ENCODE assay signal across 21 cellular contexts in the genomic region with DNA sequence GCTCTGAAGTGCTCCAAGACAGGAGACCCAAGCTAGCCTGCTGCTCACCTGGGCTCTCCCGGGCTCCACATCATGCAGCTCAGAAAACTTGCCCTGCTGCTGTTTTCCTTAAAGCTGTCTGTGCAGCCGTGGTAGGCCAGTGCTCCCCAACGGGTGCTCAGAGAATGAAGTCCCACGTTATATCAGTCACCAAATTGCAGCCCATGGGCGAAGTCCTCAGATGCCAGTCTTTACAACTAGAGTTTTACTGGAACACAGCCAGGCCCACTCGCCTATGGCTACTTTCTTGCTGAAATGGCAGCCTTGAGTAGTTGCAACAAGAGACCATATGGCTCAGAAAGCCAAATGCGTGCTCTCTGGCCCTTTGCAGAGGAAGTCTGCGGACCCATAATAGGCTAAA. TPM values are rescaled to one million over a fixed set of nuclear protein-coding genes. Genes with fewer than 3 reads are reported as not detected.
DNase-seq lines count a peak whose midpoint lies in the region; ATAC-seq and TF ChIP-seq lines count a peak whose summit lies in the region.
"Had no signal": no experiment of that assay in that cellular context is flagged by ENCODE, and none has a peak within 500 bp of the region (broad histone marks: within the 10 kb centered on the region; RNA-seq: fewer than 3 reads in every experiment).

No MANE protein-coding gene starts in this region.

- ATAC-seq in HG02571 (IDR thresholded peaks at IDR 0.05; ENCODE audit: unreplicated experiment) = no peak
- ATAC-seq: activated T-cell treated with anti-CD3 and anti-CD28 coated beads, Interleukin-2, amount 50 U/mL, for 72 hours had no signal

- peaks cover 100% of the 10 kb centered on the region for H3K4me1 Mint-ChIP-seq in activated naive CD4-positive, alpha-beta T cell treated with anti-CD3 and anti-CD28 coated beads, Interleukin-2, amount 50 U/mL, for 24 hours

- WGBS in mesodermal cell (ENCODE audit: insufficient coverage in 2 of 2), 2 experiments = 89 to 96% methylated on average over 8 of the region's 8 CpGs
- 61 to 73% (median 64%) methylated on average over 4 to 8 of the region's 8 CpGs for WGBS in stomach, 5 donors

- peaks cover 30% of the 10 kb centered on the region for H3K4me1 ChIP-seq in mesodermal cell (ENCODE audit: control insufficient read depth, insufficient read depth, low read length, poor library complexity, severe bottlenecking)
- peaks cover 79 to 100% (median 89%) of the 10 kb centered on the region in 4 donors for H3K4me1 ChIP-seq in stomach

- TF ChIP-seq POLR2A in stomach (IDR thresholded peaks at IDR 0.05) = no peak

- H3K4me3 Mint-ChIP-seq in activated naive CD4-positive, alpha-beta T cell treated with anti-CD3 and anti-CD28 coated beads, Interleukin-2, amount 50 U/mL, for 24 hours = peak overlapping the region; percentile 19
- H3K4me3 Mint-ChIP-seq: activated naive CD4-positive, alpha-beta T cell treated with anti-CD3 and anti-CD28 coated beads, Interleukin-2, amount 10 ng/mL, durations not matched to agents 7 days and 5 days; activated T-cell treated with anti-CD3 and anti-CD28 coated beads, Interleukin-2, amount 50 U/mL, for 72 hours had no signal

- no peak for DNase-seq in activated naive CD4-positive, alpha-beta T cell treated with anti-CD3 and anti-CD28 coated beads, Interleukin-2, amount 50 U/mL, for 16 hours
- DNase-seq in RPMI8226 (peak; percentile 22), stomach (no peak), SHP77 (lab: John Stamatoyannopoulos, UW) (no peak), cerebellum (ENCODE audit: low spot score) (no peak)
- DNase-seq: ACHN; activated CD4-positive, alpha-beta T cell treated with anti-CD3 and anti-CD28 coated beads for 1 hour; activated naive CD4-positive, alpha-beta T cell treated with anti-CD3 and anti-CD28 coated beads, Interleukin-2, amount 10 ng/mL, durations not matched to agents 7 days and 5 days; activated T-cell treated with anti-CD3 and anti-CD28 coated beads, Interleukin-2, amount 50 U/mL, for 72 hours; CD4-positive, alpha-beta memory T cell; cerebellar nuclear complex; DMS79; Kasumi-1; left ventricle myocardium inferior; NCI-H1092; NCI-H510A treated with DMSO at 0.1 percent for 48 hours; uterus had no signal

- peak overlapping the region; percentile 16 for H3K27ac ChIP-seq in mesodermal cell (ENCODE audit: low read depth, low read length, severe bottlenecking)
- H3K27ac ChIP-seq in stomach = peak overlapping the region in 3 of 5 donors; percentile 24 to 67 (median 26)
- H3K27ac ChIP-seq: uterus had no signal

- TF ChIP-seq EP300 in stomach (IDR thresholded peaks at IDR 0.05) = no peak

- H3K9me3 ChIP-seq in mesodermal cell (ENCODE audit: control insufficient read depth, low read length) (no peaks in the 10 kb centered on the region), stomach (no peaks in the 10 kb centered on the region)
- H3K9me3 ChIP-seq: HAP-1, left ventricle myocardium inferior, uterus had no signal

- no peaks in the 10 kb centered on the region for H3K27me3 Mint-ChIP-seq in activated naive CD4-positive, alpha-beta T cell treated with anti-CD3 and anti-CD28 coated beads, Interleukin-2, amount 50 U/mL, for 24 hours
- H3K27me3 Mint-ChIP-seq: activated naive CD4-positive, alpha-beta T cell treated with anti-CD3 and anti-CD28 coated beads, Interleukin-2, amount 10 ng/mL, durations not matched to agents 7 days and 5 days had no signal

- no peaks in the 10 kb centered on the region for H3K27me3 ChIP-seq in stomach
- H3K27me3 ChIP-seq: uterus had no signal

- peaks cover 4% of the 10 kb centered on the region for H3K36me3 ChIP-seq in mesodermal cell (ENCODE audit: control insufficient read depth, insufficient read depth, low read length)
- no peaks in the 10 kb centered on the region for H3K36me3 ChIP-seq in stomach
- H3K36me3 ChIP-seq: HAP-1, left ventricle myocardium inferior, uterus had no signal

- H3K4me3 ChIP-seq in mesodermal cell (ENCODE audit: extremely low read depth, insufficient read depth, low read length, poor library complexity, severe bottlenecking) (no peak overlapping the region), stomach (no peak overlapping the region)
- H3K4me3 ChIP-seq: HAP-1, left ventricle myocardium inferior, uterus had no signal

- intact Hi-C loops in stomach (cut with DNase I; ENCODE audit: low total_unique reads) = loop anchor here (10.0 kb wide), 1 partner anchor 179 kb away; no protein-coding TSS in a partner anchor

- no peak overlapping the region for H3K27ac Mint-ChIP-seq in activated naive CD4-positive, alpha-beta T cell treated with anti-CD3 and anti-CD28 coated beads, Interleukin-2, amount 50 U/mL, for 24 hours
- H3K27ac Mint-ChIP-seq: activated naive CD4-positive, alpha-beta T cell treated with anti-CD3 and anti-CD28 coated beads, Interleukin-2, amount 10 ng/mL, durations not matched to agents 7 days and 5 days; activated T-cell treated with anti-CD3 and anti-CD28 coated beads, Interleukin-2, amount 50 U/mL, for 72 hours had no signal

- TF ChIP-seq CTCF in stomach (IDR thresholded peaks at IDR 0.05) = no peak

- H3K9me3 Mint-ChIP-seq in activated naive CD4-positive, alpha-beta T cell treated with anti-CD3 and anti-CD28 coated beads, Interleukin-2, amount 50 U/mL, for 24 hours = no peaks in the 10 kb centered on the region
- H3K9me3 Mint-ChIP-seq: activated naive CD4-positive, alpha-beta T cell treated with anti-CD3 and anti-CD28 coated beads, Interleukin-2, amount 10 ng/mL, durations not matched to agents 7 days and 5 days; activated T-cell treated with anti-CD3 and anti-CD28 coated beads, Interleukin-2, amount 50 U/mL, for 72 hours; CD4-positive, alpha-beta memory T cell had no signal

- H3K36me3 Mint-ChIP-seq in activated naive CD4-positive, alpha-beta T cell treated with anti-CD3 and anti-CD28 coated beads, Interleukin-2, amount 50 U/mL, for 24 hours = peaks cover 4% of the 10 kb centered on the region

RNA-seq across cellular contexts. Expression of a gene that starts 6.3 kb away (rescaled TPM):
- 22.1 TPM for polyA plus RNA-seq in mesodermal cell (2013, experiment 1 of 2)
- 23.2 TPM for polyA plus RNA-seq in mesodermal cell (2013, experiment 2 of 2)
- 100 to 1,000 TPM in 2 of 5 donors, 10 to 100 TPM in 3; 75.5 to 116 (median 91.1) TPM for total RNA-seq in stomach
- polyA plus RNA-seq in stomach = 1 to 10 TPM; 6.7 to 9.3 (median 6.8) TPM
- 58.8 TPM for total RNA-seq in cerebellum
